ENCODE assay signal across 32 cellular contexts in genomic region chr9:121979736-121980135, GRCh38.
"Had no signal": no experiment of that assay in that cellular context is flagged by ENCODE, and none has a peak within 500 bp of the region (broad histone marks: within the 10 kb centered on the region; RNA-seq: fewer than 3 reads in every experiment).

No MANE protein-coding gene starts in this region.

- H3K4me1 ChIP-seq: breast epithelium had no signal

- H3K4me1 Mint-ChIP-seq: activated B cell treated with CpG ODN at 0.5 μM for 24 hours; activated CD8-positive, alpha-beta memory T cell treated with anti-CD3 and anti-CD28 coated beads, Interleukin-2, amount 10 ng/mL, durations not matched to agents 7 days and 5 days; activated naive CD4-positive, alpha-beta T cell treated with anti-CD3 and anti-CD28 coated beads, Interleukin-2, amount 10 ng/mL, durations not matched to agents 7 days and 5 days; T-helper 17 cell had no signal

- H3K9me3 ChIP-seq: ascending aorta, breast epithelium had no signal

- H3K4me3 Mint-ChIP-seq: activated B cell treated with CpG ODN at 0.5 μM for 24 hours; activated CD4-positive, alpha-beta memory T cell treated with anti-CD3 and anti-CD28 coated beads for 36 hours; activated CD8-positive, alpha-beta memory T cell treated with anti-CD3 and anti-CD28 coated beads, Interleukin-2, amount 10 ng/mL, durations not matched to agents 7 days and 5 days; activated CD8-positive, alpha-beta T cell treated with anti-CD3 and anti-CD28 coated beads, Interleukin-2, amount 10 ng/mL, durations not matched to agents 7 days and 5 days; activated naive CD4-positive, alpha-beta T cell treated with anti-CD3 and anti-CD28 coated beads, Interleukin-2, amount 10 ng/mL, durations not matched to agents 7 days and 5 days; activated naive CD8-positive, alpha-beta T cell treated with anti-CD3 and anti-CD28 coated beads, Interleukin-2, amount 10 ng/mL, durations not matched to agents 7 days and 5 days; brain; dendritic cell treated with granulocyte-macrophage colony-stimulating factor and Interleukin-4, amounts not matched to agents 40 ng/mL and 50 ng/mL, for 4 days; endodermal cell; T-helper 17 cell; T-helper 2 cell treated with Interferon-gamma antibody and Interleukin-4, amounts not matched to agents 5 μg/mL and 100 μg/mL, for 36 hours had no signal

- H3K36me3 Mint-ChIP-seq: activated CD8-positive, alpha-beta memory T cell treated with anti-CD3 and anti-CD28 coated beads, Interleukin-2, amount 10 ng/mL, durations not matched to agents 7 days and 5 days; activated naive CD4-positive, alpha-beta T cell treated with anti-CD3 and anti-CD28 coated beads, Interleukin-2, amount 10 ng/mL, durations not matched to agents 7 days and 5 days; activated naive CD8-positive, alpha-beta T cell treated with anti-CD3 and anti-CD28 coated beads, Interleukin-2, amount 10 ng/mL, durations not matched to agents 7 days and 5 days had no signal

- H3K36me3 ChIP-seq: ascending aorta, breast epithelium, cardiac muscle cell, WERI-Rb-1 had no signal

- H3K27ac ChIP-seq: ascending aorta, breast epithelium, cardiac muscle cell, coronary artery, dorsolateral prefrontal cortex, WERI-Rb-1 had no signal

- H3K4me3 ChIP-seq: ascending aorta, breast epithelium, cardiac muscle cell, coronary artery, dorsolateral prefrontal cortex had no signal

- ATAC-seq: activated CD4-positive, CD25-positive, alpha-beta regulatory T cell treated with anti-CD3 and anti-CD28 coated beads, Interleukin-2, amount 50 U/mL, for 24 hours; activated CD8-positive, alpha-beta memory T cell treated with anti-CD3 and anti-CD28 coated beads, Interleukin-2, amount 10 ng/mL, durations not matched to agents 7 days and 5 days; activated CD8-positive, alpha-beta T cell treated with anti-CD3 and anti-CD28 coated beads, Interleukin-2, amount 10 ng/mL, durations not matched to agents 7 days and 5 days; activated naive CD4-positive, alpha-beta T cell treated with anti-CD3 and anti-CD28 coated beads, Interleukin-2, amount 50 U/mL, for 72 hours; esophagus mucosa; T-helper 17 cell had no signal

- DNase-seq: activated B cell treated with CpG ODN at 0.5 μM for 24 hours; activated CD4-positive, alpha-beta memory T cell treated with anti-CD3 and anti-CD28 coated beads for 36 hours; activated CD4-positive, alpha-beta T cell treated with anti-CD3 and anti-CD28 coated beads for 48 hours; activated CD4-positive, alpha-beta T cell treated with anti-CD3 and anti-CD28 coated beads, Interleukin-2, amount 50 U/mL, for 1 hour; activated CD8-positive, alpha-beta memory T cell treated with anti-CD3 and anti-CD28 coated beads, Interleukin-2, amount 10 ng/mL, durations not matched to agents 7 days and 5 days; activated CD8-positive, alpha-beta memory T cell treated with anti-CD3 and anti-CD28 coated beads, Interleukin-2, amount 50 U/mL, for 4 hours; activated CD8-positive, alpha-beta T cell treated with anti-CD3 and anti-CD28 coated beads, Interleukin-2, amount 10 ng/mL, durations not matched to agents 7 days and 5 days; activated gamma-delta T cell; activated naive CD4-positive, alpha-beta T cell; activated naive CD4-positive, alpha-beta T cell treated with anti-CD3 and anti-CD28 coated beads, Interleukin-2, amount 10 ng/mL, durations not matched to agents 7 days and 5 days; activated naive CD8-positive, alpha-beta T cell treated with anti-CD3 and anti-CD28 coated beads, Interleukin-2, amount 10 ng/mL, durations not matched to agents 7 days and 5 days; activated T-cell treated with anti-CD3 and anti-CD28 coated beads, Interleukin-2, amount 50 U/mL, for 1 hour; activated T-cell treated with anti-CD3 and anti-CD28 coated beads, Interleukin-2, amount 50 U/mL, for 48 hours; central memory CD4-positive, alpha-beta T cell; dorsolateral prefrontal cortex; effector memory CD4-positive, alpha-beta T cell; endodermal cell; foreskin fibroblast; head of caudate nucleus; T-helper 17 cell; T1000; WERI-Rb-1 had no signal

- H3K27me3 Mint-ChIP-seq: activated B cell treated with CpG ODN at 0.5 μM for 24 hours; activated CD4-positive, alpha-beta memory T cell treated with anti-CD3 and anti-CD28 coated beads for 36 hours; activated CD8-positive, alpha-beta memory T cell treated with anti-CD3 and anti-CD28 coated beads, Interleukin-2, amount 10 ng/mL, durations not matched to agents 7 days and 5 days; dendritic cell treated with granulocyte-macrophage colony-stimulating factor and Interleukin-4, amounts not matched to agents 40 ng/mL and 50 ng/mL, for 4 days; T-helper 17 cell had no signal

- H3K27ac Mint-ChIP-seq: activated B cell treated with CpG ODN at 0.5 μM for 24 hours; activated CD4-positive, alpha-beta memory T cell treated with anti-CD3 and anti-CD28 coated beads for 36 hours; activated CD8-positive, alpha-beta memory T cell treated with anti-CD3 and anti-CD28 coated beads, Interleukin-2, amount 10 ng/mL, durations not matched to agents 7 days and 5 days; activated CD8-positive, alpha-beta T cell treated with anti-CD3 and anti-CD28 coated beads, Interleukin-2, amount 10 ng/mL, durations not matched to agents 7 days and 5 days; activated naive CD4-positive, alpha-beta T cell treated with anti-CD3 and anti-CD28 coated beads, Interleukin-2, amount 10 ng/mL, durations not matched to agents 7 days and 5 days; activated naive CD4-positive, alpha-beta T cell treated with anti-CD3 and anti-CD28 coated beads, Interleukin-2, amount 50 U/mL, for 72 hours; activated naive CD8-positive, alpha-beta T cell treated with anti-CD3 and anti-CD28 coated beads, Interleukin-2, amount 10 ng/mL, durations not matched to agents 7 days and 5 days; brain; dendritic cell treated with granulocyte-macrophage colony-stimulating factor and Interleukin-4, amounts not matched to agents 40 ng/mL and 50 ng/mL, for 4 days; endodermal cell; T-helper 17 cell; T-helper 2 cell treated with Interferon-gamma antibody and Interleukin-4, amounts not matched to agents 5 μg/mL and 100 μg/mL, for 36 hours had no signal

- H3K27me3 ChIP-seq: ascending aorta, breast epithelium, cardiac muscle cell, dorsolateral prefrontal cortex had no signal
